12 cellular contexts compared by ENCODE assay signal in genomic region chr4:29861307-29861706, GRCh38.
"Had no signal": no experiment of that assay in that cellular context is flagged by ENCODE, and none has a peak within 500 bp of the region (broad histone marks: within the 10 kb centered on the region; RNA-seq: fewer than 3 reads in every experiment).

No MANE protein-coding gene starts in this region.

- ATAC-seq: activated CD4-positive, CD25-positive, alpha-beta regulatory T cell treated with anti-CD3 and anti-CD28 coated beads, Interleukin-2, amount 50 U/mL, for 24 hours; activated T-helper 17 cell treated with anti-CD3 and anti-CD28 coated beads, Interleukin-2, amount 50 U/mL, for 72 hours; sciatic nerve; stimulated activated naive CD8-positive, alpha-beta T cell treated with anti-CD3 and anti-CD28 coated beads, Interleukin-15, amount 100 ng/mL, for 72 hours had no signal

- H3K9me3 ChIP-seq: ovary had no signal

- H3K27ac ChIP-seq: neural progenitor cell, ovary, spleen had no signal

- H2AFZ ChIP-seq: neural progenitor cell had no signal

- DNase-seq: activated CD4-positive, alpha-beta T cell treated with anti-CD3 and anti-CD28 coated beads, Interleukin-2, amount 50 U/mL, for 1 hour; activated naive CD4-positive, alpha-beta T cell treated with Interleukin-2 at 50 U/mL for 16 hours; anterior cingulate cortex; islet precursor cell; naive B cell; ovary; spleen; stimulated activated naive CD8-positive, alpha-beta T cell treated with anti-CD3 and anti-CD28 coated beads, Interleukin-15, amount 100 ng/mL, for 72 hours had no signal

- H3K36me3 ChIP-seq: neural progenitor cell, ovary, spleen had no signal

- H3K4me2 ChIP-seq: neural progenitor cell had no signal

- H3K27me3 ChIP-seq: neural progenitor cell, ovary, spleen had no signal

- H3K9ac ChIP-seq: neural progenitor cell had no signal

- H3K4me1 ChIP-seq: neural progenitor cell, spleen had no signal

- H3K4me3 ChIP-seq: neural progenitor cell, ovary, spleen had no signal
